ENCODE assay signal across 24 cellular contexts in the genomic region with DNA sequence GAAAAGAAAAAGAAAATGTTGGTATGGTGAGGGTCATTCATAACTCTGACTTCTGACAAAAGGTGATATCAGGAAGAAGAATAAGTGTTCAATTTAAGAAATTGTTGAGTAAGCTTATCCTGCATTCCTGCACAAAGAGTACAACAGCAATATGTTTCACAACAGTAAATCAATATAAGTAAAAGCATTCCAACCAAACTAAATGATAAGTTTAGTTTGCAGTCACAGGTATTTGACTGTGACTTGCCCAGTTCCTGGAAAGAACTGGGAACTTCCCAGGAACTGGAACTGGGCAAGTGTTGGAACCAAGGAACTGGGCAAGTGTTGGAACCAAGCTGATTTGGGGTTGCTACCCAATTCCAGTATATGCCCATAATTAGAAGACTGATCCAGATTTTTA. TPM values are rescaled to one million over a fixed set of nuclear protein-coding genes. Genes with fewer than 3 reads are reported as not detected.
"Had no signal": no experiment of that assay in that cellular context is flagged by ENCODE, and none has a peak within 500 bp of the region (broad histone marks: within the 10 kb centered on the region; RNA-seq: fewer than 3 reads in every experiment).

No MANE protein-coding gene starts in this region.

- ATAC-seq: activated T-helper 17 cell treated with anti-CD3 and anti-CD28 coated beads, Interleukin-2, amount 50 U/mL, for 72 hours; T-cell had no signal

- H3K9ac ChIP-seq: KMS-11 had no signal

- DNase-seq: activated CD4-positive, alpha-beta memory T cell treated with anti-CD3 and anti-CD28 coated beads for 36 hours; activated CD4-positive, alpha-beta T cell treated with anti-CD3 and anti-CD28 coated beads, Interleukin-2, amount 10 ng/mL, durations not matched to agents 7 days and 5 days; activated CD4-positive, CD25-positive, alpha-beta regulatory T cell; activated gamma-delta T cell treated with Interleukin-2 at 50 U/mL for 16 hours; activated naive CD4-positive, alpha-beta T cell treated with anti-CD3 and anti-CD28 coated beads, Interleukin-2, amount 10 ng/mL, durations not matched to agents 7 days and 5 days; activated naive CD8-positive, alpha-beta T cell treated with anti-CD3 and anti-CD28 coated beads for 36 hours; activated T-cell treated with anti-CD3 and anti-CD28 coated beads, Interleukin-2, amount 50 U/mL, for 48 hours; MV-4-11; NCI-H1092 treated with DMSO at 0.1 percent for 48 hours; NCI-H1417 treated with DMSO at 0.1 percent for 48 hours; NCI-H1694 treated with DMSO at 0.1 percent for 48 hours; NCI-H2029 treated with DMSO at 0.1 percent for 48 hours; NCI-H510A treated with DMSO at 0.1 percent for 48 hours; NCI-H69; NK-92 treated with Interleukin-12 subunit alpha and Interleukin-12 subunit beta, amount 100 ng/mL, for 24 hours; OCI-M1; T-cell; T-helper 2 cell; T1000 had no signal

- H3K4me2 ChIP-seq: KMS-11 had no signal

- H3K4me3 ChIP-seq: SK-N-MC had no signal

- H3K27ac ChIP-seq: KMS-11, SK-N-MC, VCaP had no signal

RNA-seq across cellular contexts. Expression of a gene that starts 35.0 kb away (rescaled TPM):
- total RNA-seq: MCF 10A had no signal

RNA-seq across cellular contexts. Expression of a gene that starts 49.5 kb away (rescaled TPM):
- total RNA-seq: activated CD4-positive, alpha-beta memory T cell treated with anti-CD3 and anti-CD28 coated beads for 36 hours; activated naive CD8-positive, alpha-beta T cell treated with anti-CD3 and anti-CD28 coated beads for 36 hours; activated T-helper 17 cell treated with anti-CD3 and anti-CD28 coated beads, Interleukin-2, amount 50 U/mL, for 72 hours; MCF 10A; T-cell had no signal
